23 cellular contexts compared by ENCODE assay signal in genomic region chr9:92714016-92714415, GRCh38.
"Had no signal": no experiment of that assay in that cellular context is flagged by ENCODE, and none has a peak within 500 bp of the region (broad histone marks: within the 10 kb centered on the region; RNA-seq: fewer than 3 reads in every experiment).

No MANE protein-coding gene starts in this region.

- H3K27ac Mint-ChIP-seq: activated B cell treated with CpG ODN at 0.5 μM for 24 hours; activated naive CD8-positive, alpha-beta T cell treated with anti-CD3 and anti-CD28 coated beads for 36 hours; progenitor cell of endocrine pancreas; stimulated activated naive CD8-positive, alpha-beta T cell treated with anti-CD3 and anti-CD28 coated beads, Interleukin-15, Interleukin-2, amounts not matched to agents 100 ng/mL and 50 ng/mL, for 24 hours had no signal

- H3K9me3 ChIP-seq: adrenal gland, body of pancreas, colonic mucosa, gastrocnemius medialis, left lung, mucosa of descending colon, ovary, thoracic aorta had no signal

- H3K27ac ChIP-seq: adrenal gland, body of pancreas, colonic mucosa, gastrocnemius medialis, left lung, SK-N-MC, thoracic aorta had no signal

- H3K27me3 Mint-ChIP-seq: activated B cell treated with CpG ODN at 0.5 μM for 24 hours; activated naive CD8-positive, alpha-beta T cell treated with anti-CD3 and anti-CD28 coated beads for 36 hours; natural killer cell treated with Interleukin-12 subunit alpha and Interleukin-12 subunit beta and Interleukin-15 and Interleukin-18, amount 100 ng/mL, for 72 hours; progenitor cell of endocrine pancreas; stimulated activated naive CD8-positive, alpha-beta T cell treated with anti-CD3 and anti-CD28 coated beads, Interleukin-15, Interleukin-2, amounts not matched to agents 100 ng/mL and 50 ng/mL, for 24 hours had no signal

- DNase-seq: activated B cell treated with CpG ODN at 0.5 μM for 24 hours; activated naive CD4-positive, alpha-beta T cell; activated naive CD8-positive, alpha-beta T cell treated with anti-CD3 and anti-CD28 coated beads for 36 hours; activated T-cell treated with anti-CD3 and anti-CD28 coated beads, Interleukin-2, amount 50 U/mL, for 1 hour; adrenal gland; body of pancreas; colonic mucosa; effector CD8-positive, alpha-beta T cell; gastrocnemius medialis; glutamatergic neuron; left lung; mucosa of descending colon; stimulated activated CD4-positive, alpha-beta T cell treated with anti-CD3 and anti-CD28 coated beads, Interleukin-12 subunit alpha, Interleukin-12 subunit beta, amount 100 ng/mL, for 4 hours; stimulated activated CD4-positive, alpha-beta T cell treated with anti-CD3 and anti-CD28 coated beads, Interleukin-4, amount 100 ng/mL, for 1 hour; trophoblast cell had no signal

- H3K36me3 ChIP-seq: ovary had no signal

- H3K36me3 Mint-ChIP-seq: natural killer cell treated with Interleukin-12 subunit alpha and Interleukin-12 subunit beta and Interleukin-15 and Interleukin-18, amount 100 ng/mL, for 72 hours had no signal

- H3K4me3 ChIP-seq: adrenal gland, body of pancreas, colonic mucosa, gastrocnemius medialis, left lung, lung, mucosa of descending colon, ovary, SK-N-MC, skin epidermis, thoracic aorta had no signal

- H3K4me3 Mint-ChIP-seq: activated B cell treated with CpG ODN at 0.5 μM for 24 hours; activated naive CD8-positive, alpha-beta T cell treated with anti-CD3 and anti-CD28 coated beads for 36 hours; natural killer cell treated with Interleukin-12 subunit alpha and Interleukin-12 subunit beta and Interleukin-15 and Interleukin-18, amount 100 ng/mL, for 72 hours; stimulated activated naive CD8-positive, alpha-beta T cell treated with anti-CD3 and anti-CD28 coated beads, Interleukin-15, Interleukin-2, amounts not matched to agents 100 ng/mL and 50 ng/mL, for 24 hours had no signal

- H3K4me1 ChIP-seq: adrenal gland, body of pancreas, gastrocnemius medialis had no signal

- H3K9me3 Mint-ChIP-seq: activated B cell treated with CpG ODN at 0.5 μM for 24 hours; activated naive CD8-positive, alpha-beta T cell treated with anti-CD3 and anti-CD28 coated beads for 36 hours; natural killer cell treated with Interleukin-12 subunit alpha and Interleukin-12 subunit beta and Interleukin-15 and Interleukin-18, amount 100 ng/mL, for 72 hours; stimulated activated naive CD8-positive, alpha-beta T cell treated with anti-CD3 and anti-CD28 coated beads, Interleukin-15, Interleukin-2, amounts not matched to agents 100 ng/mL and 50 ng/mL, for 24 hours had no signal

- H3K27me3 ChIP-seq: adrenal gland, body of pancreas, colonic mucosa, gastrocnemius medialis, left lung, ovary had no signal
